In genomic region chr18:79951545-79952456, GRCh38 we compare ENCODE assay signal across 8 cellular contexts. TPM values are rescaled to one million over a fixed set of nuclear protein-coding genes. Genes with fewer than 3 reads are reported as not detected.
DNase-seq lines count a peak whose midpoint lies in the region; ATAC-seq and TF ChIP-seq lines count a peak whose summit lies in the region.

Gene SLC66A2 (minus strand): TSS chr18:79951653. CDS start chr18:79950926, 727 bp downstream.

- ATAC-seq in GM19463 (IDR thresholded peaks at IDR 0.05; ENCODE audit: unreplicated experiment), result peak; percentile 84
- ATAC-seq in activated T-cell treated with anti-CD3 and anti-CD28 coated beads, Interleukin-2, amount 50 U/mL, for 72 hours (replicated peaks in 1 of 2), result peak; percentile 85 to 87
- peak; percentile 94 for ATAC-seq in naive thymus-derived CD4-positive, alpha-beta T cell
- peak; percentile 82 to 85 for ATAC-seq in stimulated activated naive B cell treated with anti-CD40 and anti-IgM and Interleukin-4, amounts not matched to agents 10 μg/mL and 1 μg/mL and 100 μg/mL, for 72 hours (replicated peaks)

- peak within 1 kb of the TSS; percentile 61 to 90 (median 77) for H3K27ac Mint-ChIP-seq in CD8-positive, alpha-beta memory T cell
- H3K27ac Mint-ChIP-seq in activated T-cell treated with anti-CD3 and anti-CD28 coated beads, Interleukin-2, amount 50 U/mL, for 72 hours, result peak within 1 kb of the TSS; percentile 65
- peak within 1 kb of the TSS; percentile 55 to 90 (median 80) for H3K27ac Mint-ChIP-seq in naive thymus-derived CD4-positive, alpha-beta T cell
- peak within 1 kb of the TSS; percentile 91 for H3K27ac Mint-ChIP-seq in stimulated activated naive B cell treated with anti-CD40 and anti-IgM and Interleukin-4, amounts not matched to agents 10 μg/mL and 1 μg/mL and 100 μg/mL, for 72 hours

- H3K27me3 Mint-ChIP-seq in CD8-positive, alpha-beta memory T cell, result no peaks in the 10 kb centered on the region
- no peaks in the 10 kb centered on the region for H3K27me3 Mint-ChIP-seq in activated T-cell treated with anti-CD3 and anti-CD28 coated beads, Interleukin-2, amount 50 U/mL, for 72 hours (ENCODE audit: low read depth)
- no peaks in the 10 kb centered on the region for H3K27me3 Mint-ChIP-seq in naive thymus-derived CD4-positive, alpha-beta T cell
- no peaks in the 10 kb centered on the region for H3K27me3 Mint-ChIP-seq in stimulated activated naive B cell treated with anti-CD40 and anti-IgM and Interleukin-4, amounts not matched to agents 10 μg/mL and 1 μg/mL and 100 μg/mL, for 72 hours

- peaks cover 22 to 34% (median 26%) of the 10 kb centered on the region in 3 donors for H3K4me1 Mint-ChIP-seq in CD8-positive, alpha-beta memory T cell
- H3K4me1 Mint-ChIP-seq in activated T-cell treated with anti-CD3 and anti-CD28 coated beads, Interleukin-2, amount 50 U/mL, for 72 hours (ENCODE audit: low read depth), result peaks cover 47% of the 10 kb centered on the region
- peaks cover 16 to 37% (median 32%) of the 10 kb centered on the region in 7 donors for H3K4me1 Mint-ChIP-seq in naive thymus-derived CD4-positive, alpha-beta T cell
- peaks cover 30 to 46% of the 10 kb centered on the region in 2 donors for H3K4me1 Mint-ChIP-seq in stimulated activated naive B cell treated with anti-CD40 and anti-IgM and Interleukin-4, amounts not matched to agents 10 μg/mL and 1 μg/mL and 100 μg/mL, for 72 hours

- peaks cover 0 to 12% (median 0%) of the 10 kb centered on the region in 3 donors for H3K36me3 Mint-ChIP-seq in CD8-positive, alpha-beta memory T cell
- H3K36me3 Mint-ChIP-seq in activated T-cell treated with anti-CD3 and anti-CD28 coated beads, Interleukin-2, amount 50 U/mL, for 72 hours (ENCODE audit: insufficient read depth in 2 of 2), result peaks cover 3% of the 10 kb centered on the region in 2 donors
- H3K36me3 Mint-ChIP-seq in naive thymus-derived CD4-positive, alpha-beta T cell, result peaks cover 0 to 5% (median 0%) of the 10 kb centered on the region in 5 donors
- peaks cover 14 to 19% of the 10 kb centered on the region in 2 donors for H3K36me3 Mint-ChIP-seq in stimulated activated naive B cell treated with anti-CD40 and anti-IgM and Interleukin-4, amounts not matched to agents 10 μg/mL and 1 μg/mL and 100 μg/mL, for 72 hours

- H3K9me3 Mint-ChIP-seq in CD8-positive, alpha-beta memory T cell, result no peaks in the 10 kb centered on the region
- H3K9me3 Mint-ChIP-seq in activated T-cell treated with anti-CD3 and anti-CD28 coated beads, Interleukin-2, amount 50 U/mL, for 72 hours, result no peaks in the 10 kb centered on the region
- no peaks in the 10 kb centered on the region for H3K9me3 Mint-ChIP-seq in naive thymus-derived CD4-positive, alpha-beta T cell
- H3K9me3 Mint-ChIP-seq in stimulated activated naive B cell treated with anti-CD40 and anti-IgM and Interleukin-4, amounts not matched to agents 10 μg/mL and 1 μg/mL and 100 μg/mL, for 72 hours, result no peaks in the 10 kb centered on the region

- TF ChIP-seq POLR2A in Peyer's patch (IDR thresholded peaks at IDR 0.05), result peak; percentile 37 to 53

- H3K36me3 ChIP-seq in CD8-positive, alpha-beta memory T cell (ENCODE audit: insufficient read depth, low read length), result no peaks in the 10 kb centered on the region
- H3K36me3 ChIP-seq in Peyer's patch, result peaks cover 0 to 5% (median 0%) of the 10 kb centered on the region in 3 donors
- peaks cover 0 to 13% (median 0%) of the 10 kb centered on the region in 3 experiments for H3K36me3 ChIP-seq in naive thymus-derived CD4-positive, alpha-beta T cell (ENCODE audit: control insufficient read depth in 2 of 3, insufficient read depth in 3 of 3, low read length in 3 of 3)

- CTCF ChIA-PET in CD8-positive, alpha-beta memory T cell (lab: Charles Lee), result interaction anchor here (1.0 to 1.6 kb wide), 5 partner anchors 10 to 15 kb away, joined by 3 to 7 read pairs (median 4); partner anchors contain the start of gene HSBP1L1
- CTCF ChIA-PET in naive thymus-derived CD4-positive, alpha-beta T cell (lab: Charles Lee), result interaction anchor here (1.2 kb wide), 1 partner anchor 83 kb away, joined by 3 read pairs; no protein-coding TSS in a partner anchor

- H3K27me3 ChIP-seq in CD8-positive, alpha-beta memory T cell (ENCODE audit: insufficient read depth, low read length, poor library complexity, severe bottlenecking), result no peaks in the 10 kb centered on the region
- H3K27me3 ChIP-seq in Peyer's patch, result no peaks in the 10 kb centered on the region
- no peaks in the 10 kb centered on the region for H3K27me3 ChIP-seq in naive thymus-derived CD4-positive, alpha-beta T cell (ENCODE audit: control insufficient read depth in 2 of 2, insufficient read depth in 2 of 2, low read length in 2 of 2)

- peaks cover 23% of the 10 kb centered on the region for H3K4me1 ChIP-seq in CD8-positive, alpha-beta memory T cell (ENCODE audit: insufficient read depth, low read length)
- H3K4me1 ChIP-seq in Peyer's patch, result peaks cover 0 to 39% (median 16%) of the 10 kb centered on the region in 4 donors
- peaks cover 7 to 25% of the 10 kb centered on the region in 2 donors for H3K4me1 ChIP-seq in naive thymus-derived CD4-positive, alpha-beta T cell (ENCODE audit: control insufficient read depth in 2 of 2, insufficient read depth in 2 of 2, low read length in 2 of 2)

- POLR2A ChIA-PET in CD8-positive, alpha-beta memory T cell (lab: Charles Lee), result interaction anchor here (1.5 to 1.7 kb wide), 4 partner anchors 10 to 82 kb away, joined by 5 to 6 read pairs (median 6); partner anchors contain the start of genes HSBP1L1, RBFA and TXNL4A
- POLR2A ChIA-PET in naive thymus-derived CD4-positive, alpha-beta T cell (lab: Charles Lee), result interaction anchor here (1.4 to 2.5 kb wide), 5 partner anchors 10 to 36 kb away, joined by 3 to 11 read pairs (median 8); partner anchors contain the start of genes HSBP1L1 and TXNL4A

- intact Hi-C loops in naive thymus-derived CD4-positive, alpha-beta T cell (cut with micrococcal nuclease), result loop anchor here (1.0 to 10.0 kb wide), 13 partner anchors 8 to 883 kb away; partner anchors contain the start of genes ADNP2 (in 2 of the 2), ATP9B (in 2 of the 2), CTDP1 (in 2 of the 2) and HSBP1L1 (in 2 of the 2)

- peak within 1 kb of the TSS; percentile 84 to 93 (median 86) for H3K4me3 Mint-ChIP-seq in CD8-positive, alpha-beta memory T cell
- H3K4me3 Mint-ChIP-seq in activated T-cell treated with anti-CD3 and anti-CD28 coated beads, Interleukin-2, amount 50 U/mL, for 72 hours, result peak within 1 kb of the TSS; percentile 87 to 94
- H3K4me3 Mint-ChIP-seq in naive thymus-derived CD4-positive, alpha-beta T cell, result peak within 1 kb of the TSS; percentile 78 to 93 (median 87)
- H3K4me3 Mint-ChIP-seq in stimulated activated naive B cell treated with anti-CD40 and anti-IgM and Interleukin-4, amounts not matched to agents 10 μg/mL and 1 μg/mL and 100 μg/mL, for 72 hours, result peak within 1 kb of the TSS; percentile 88

- peak; percentile 86 to 95 (median 94) for DNase-seq in CD8-positive, alpha-beta memory T cell
- DNase-seq in HT1080 (ENCODE audit: low read depth) (peak; percentile 69), Peyer's patch (peak; percentile 87 to 97 (median 97)), fibroblast of gingiva (ENCODE audit: low read depth) (peak; percentile 86)
- peak; percentile 94 to 98 for DNase-seq in activated T-cell treated with anti-CD3 and anti-CD28 coated beads, Interleukin-2, amount 50 U/mL, for 72 hours
- peak; percentile 80 to 98 (median 90) for DNase-seq in naive thymus-derived CD4-positive, alpha-beta T cell
- DNase-seq in stimulated activated naive B cell treated with anti-CD40 and anti-IgM and Interleukin-4, amounts not matched to agents 10 μg/mL and 1 μg/mL and 100 μg/mL, for 72 hours, result peak; percentile 79

- no peak for TF ChIP-seq CTCF in Peyer's patch (IDR thresholded peaks at IDR 0.05)

- no peaks in the 10 kb centered on the region for H3K9me3 ChIP-seq in CD8-positive, alpha-beta memory T cell (ENCODE audit: low read length)
- no peaks in the 10 kb centered on the region for H3K9me3 ChIP-seq in Peyer's patch
- H3K9me3 ChIP-seq in naive thymus-derived CD4-positive, alpha-beta T cell (ENCODE audit: control insufficient read depth in 2 of 3, low read length in 3 of 3), result no peaks in the 10 kb centered on the region

- peak within 1 kb of the TSS; percentile 54 for H3K27ac ChIP-seq in CD8-positive, alpha-beta memory T cell (ENCODE audit: low read depth, low read length)
- peak within 1 kb of the TSS; percentile 84 to 88 (median 88) for H3K27ac ChIP-seq in Peyer's patch
- peak within 1 kb of the TSS; percentile 88 for H3K27ac ChIP-seq in naive thymus-derived CD4-positive, alpha-beta T cell (ENCODE audit: low read depth, low read length)

- peak within 1 kb of the TSS; percentile 65 for H3K4me3 ChIP-seq in CD8-positive, alpha-beta memory T cell (ENCODE audit: low read length)
- H3K4me3 ChIP-seq in Peyer's patch, result peak within 1 kb of the TSS; percentile 90 to 99 (median 95)
- H3K4me3 ChIP-seq in naive thymus-derived CD4-positive, alpha-beta T cell (ENCODE audit: low read length), result peak within 1 kb of the TSS; percentile 65

RNA-seq across cellular contexts. Expression of gene SLC66A2, which starts in this region (rescaled TPM):
- total RNA-seq in CD8-positive, alpha-beta memory T cell, result 10 to 100 TPM; 29.9 to 31.7 TPM
- 18.3 TPM for polyA plus RNA-seq in CD8-positive, alpha-beta memory T cell
- 39.3 and 45.8 TPM in 2 replicates for total RNA-seq in HT1080 (2014; rRNA removed; shearing (Covaris generic))
- 24.0 and 30.4 TPM in 2 replicates for polyA plus RNA-seq in HT1080 (2015; cell fraction: cytosol; rRNA removed)
- 23.4 and 24.6 TPM in 2 replicates for polyA plus RNA-seq in HT1080 (2015; cell fraction: nucleus; rRNA removed)
- 10 to 100 TPM; 28.0 to 41.4 (median 34.9) TPM for total RNA-seq in Peyer's patch
- 10 to 100 TPM; 35.1 to 40.1 TPM for total RNA-seq in activated T-cell treated with anti-CD3 and anti-CD28 coated beads, Interleukin-2, amount 50 U/mL, for 72 hours
- 100 to 1,000 TPM in 1 of 5 experiments, 10 to 100 TPM in 4; 30.7 to 106 (median 40.4) TPM for total RNA-seq in naive thymus-derived CD4-positive, alpha-beta T cell
- 10 to 100 TPM; 14.9 to 20.2 TPM for polyA plus RNA-seq in naive thymus-derived CD4-positive, alpha-beta T cell

Comparison
In these comparisons a context has a peak if more than half of its experiments do, and no peak if none do; other contexts are left out.
1. Peak in every context shown above with its lines: DNase-seq, ATAC-seq, H3K4me3 ChIP-seq and H3K27ac ChIP-seq.